ENCODE assay signal across 1 cellular context in the genomic region with DNA sequence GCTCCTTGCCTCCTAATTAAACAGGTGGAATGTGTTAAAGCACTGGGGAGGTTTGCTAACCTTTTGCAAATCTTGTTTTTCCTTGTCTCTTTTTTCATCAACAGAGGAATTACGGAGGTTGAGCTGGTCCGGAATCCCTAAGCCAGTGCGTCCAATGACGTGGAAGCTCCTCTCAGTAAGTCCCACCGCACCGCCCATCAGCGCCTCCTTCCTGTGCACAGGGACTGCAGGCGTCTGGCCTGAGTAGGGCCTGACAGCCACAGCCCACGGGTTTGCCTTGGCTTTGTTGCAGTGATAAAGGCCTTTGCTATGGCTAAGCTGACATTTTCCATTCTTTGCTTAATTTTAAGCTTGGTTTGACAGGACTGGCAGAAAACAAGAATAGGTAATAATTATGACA.
TF ChIP-seq lines count a peak whose summit lies in the region.

No MANE protein-coding gene starts in this region.

TF ChIP-seq in HepG2, 621 proteins besides CTCF, POLR2A, EP300 and RAD21 (continued from another document):
- TF ChIP-seq GMEB2 (CRISPR knock-in tag; IDR thresholded peaks at IDR 0.05; ENCODE audit: low read depth) (no peak), NR2F1 (CRISPR knock-in tag; IDR thresholded peaks at IDR 0.05) (no peak), REPIN1 (CRISPR knock-in tag; IDR thresholded peaks at IDR 0.05; ENCODE audit: borderline replicate concordance, low read depth) (no peak), ZNF546 (CRISPR knock-in tag; conservative IDR thresholded peaks at IDR 0.05) (no peak), JUND (CRISPR knock-in tag; IDR thresholded peaks at IDR 0.05) (no peak), RORA (CRISPR knock-in tag; IDR thresholded peaks at IDR 0.05) (no peak), KLF13 (CRISPR knock-in tag; IDR thresholded peaks at IDR 0.05) (no peak), GABPA (IDR thresholded peaks at IDR 0.05; ENCODE audit: low read depth, low read length) (no peak), GABPA (CRISPR knock-in tag; IDR thresholded peaks at IDR 0.05; ENCODE audit: low read depth) (no peak), ZBTB7B (CRISPR knock-in tag; IDR thresholded peaks at IDR 0.05) (no peak), ZNF512 (CRISPR knock-in tag; IDR thresholded peaks at IDR 0.05) (no peak), CCAR2 (optimal IDR thresholded peaks at IDR 0.05; ENCODE audit: low read depth, low read length) (no peak)
- TF ChIP-seq, protein P1, sequence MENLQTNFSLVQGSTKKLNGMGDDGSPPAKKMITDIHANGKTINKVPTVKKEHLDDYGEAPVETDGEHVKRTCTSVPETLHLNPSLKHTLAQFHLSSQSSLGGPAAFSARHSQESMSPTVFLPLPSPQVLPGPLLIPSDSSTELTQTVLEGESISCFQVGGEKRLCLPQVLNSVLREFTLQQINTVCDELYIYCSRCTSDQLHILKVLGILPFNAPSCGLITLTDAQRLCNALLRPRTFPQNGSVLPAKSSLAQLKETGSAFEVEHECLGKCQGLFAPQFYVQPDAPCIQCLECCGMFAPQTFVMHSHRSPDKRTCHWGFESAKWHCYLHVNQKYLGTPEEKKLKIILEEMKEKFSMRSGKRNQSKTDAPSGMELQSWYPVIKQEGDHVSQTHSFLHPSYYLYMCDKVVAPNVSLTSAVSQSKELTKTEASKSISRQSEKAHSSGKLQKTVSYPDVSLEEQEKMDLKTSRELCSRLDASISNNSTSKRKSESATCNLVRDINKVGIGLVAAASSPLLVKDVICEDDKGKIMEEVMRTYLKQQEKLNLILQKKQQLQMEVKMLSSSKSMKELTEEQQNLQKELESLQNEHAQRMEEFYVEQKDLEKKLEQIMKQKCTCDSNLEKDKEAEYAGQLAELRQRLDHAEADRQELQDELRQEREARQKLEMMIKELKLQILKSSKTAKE (CRISPR knock-in tag; IDR thresholded peaks at IDR 0.05; ENCODE audit: borderline replicate concordance), result no peak
TF ChIP-seq in HepG2: peak in this region for 0.
